ENCODE assay signal across 18 cellular contexts in genomic region chrX:2324116-2324515, GRCh38.
"Had no signal": no experiment of that assay in that cellular context is flagged by ENCODE, and none has a peak within 500 bp of the region (broad histone marks: within the 10 kb centered on the region; RNA-seq: fewer than 3 reads in every experiment).

No MANE protein-coding gene starts in this region.

- H3K27me3 ChIP-seq: breast epithelium, right atrium auricular region had no signal

- ATAC-seq: activated CD8-positive, alpha-beta T cell treated with anti-CD3 and anti-CD28 coated beads, Interleukin-2, amount 10 ng/mL, durations not matched to agents 7 days and 5 days; activated naive CD8-positive, alpha-beta T cell treated with anti-CD3 and anti-CD28 coated beads, Interleukin-2, amount 50 U/mL, for 24 hours; stimulated activated naive CD8-positive, alpha-beta T cell treated with anti-CD3 and anti-CD28 coated beads, Interleukin-15, Interleukin-2, amounts not matched to agents 100 U/mL and 50 U/mL, for 24 hours; WTC11 had no signal

- DNase-seq: activated CD4-positive, alpha-beta T cell treated with anti-CD3 and anti-CD28 coated beads for 48 hours; activated CD8-positive, alpha-beta memory T cell treated with anti-CD3 and anti-CD28 coated beads, Interleukin-2, amount 50 U/mL, for 4 hours; activated CD8-positive, alpha-beta T cell treated with anti-CD3 and anti-CD28 coated beads, Interleukin-2, amount 10 ng/mL, durations not matched to agents 7 days and 5 days; activated naive CD4-positive, alpha-beta T cell treated with anti-CD3 and anti-CD28 coated beads for 36 hours; activated naive CD8-positive, alpha-beta T cell treated with anti-CD3 and anti-CD28 coated beads, Interleukin-2, amount 50 U/mL, for 24 hours; aorta; hypothalamus; kidney glomerular epithelial cell; nucleus accumbens; stimulated activated CD4-positive, alpha-beta T cell treated with anti-CD3 and anti-CD28 coated beads, Interleukin-4, amount 100 ng/mL, for 24 hours; stimulated activated naive CD8-positive, alpha-beta T cell treated with anti-CD3 and anti-CD28 coated beads, Interleukin-15, Interleukin-2, amounts not matched to agents 100 U/mL and 50 U/mL, for 24 hours; T-helper 2 cell had no signal

- H3K4me1 Mint-ChIP-seq: WTC11 had no signal

- H3K4me1 ChIP-seq: breast epithelium, right atrium auricular region had no signal

- H3K27ac ChIP-seq: breast epithelium had no signal

- H3K9me3 ChIP-seq: breast epithelium, right atrium auricular region had no signal

- H3K36me3 ChIP-seq: breast epithelium, right atrium auricular region had no signal

- H3K27ac Mint-ChIP-seq: activated CD8-positive, alpha-beta T cell treated with anti-CD3 and anti-CD28 coated beads, Interleukin-2, amount 10 ng/mL, durations not matched to agents 7 days and 5 days; activated naive CD4-positive, alpha-beta T cell treated with anti-CD3 and anti-CD28 coated beads for 36 hours; activated naive CD8-positive, alpha-beta T cell treated with anti-CD3 and anti-CD28 coated beads, Interleukin-2, amount 50 U/mL, for 24 hours; activated T-helper 2 cell treated with anti-CD3 and anti-CD28 coated beads, Interferon-gamma antibody, Interleukin-2, Interleukin-4, amounts not matched to agents 10 μg/mL and 5 μg/mL and 100 μg/mL, durations not matched to agents 14 hours and 24 hours and 36 hours; mesothelial cell of epicardium; type B pancreatic cell; WTC11 had no signal

- H3K4me3 Mint-ChIP-seq: activated CD8-positive, alpha-beta T cell treated with anti-CD3 and anti-CD28 coated beads, Interleukin-2, amount 10 ng/mL, durations not matched to agents 7 days and 5 days; activated naive CD4-positive, alpha-beta T cell treated with anti-CD3 and anti-CD28 coated beads for 36 hours; mesothelial cell of epicardium; type B pancreatic cell; WTC11 had no signal

- H3K27me3 Mint-ChIP-seq: activated naive CD8-positive, alpha-beta T cell treated with anti-CD3 and anti-CD28 coated beads, Interleukin-2, amount 50 U/mL, for 24 hours; type B pancreatic cell had no signal
